In genomic region chr6:29005183-29005885, GRCh38 we compare ENCODE assay signal across 8 cellular contexts. TPM values are rescaled to one million over a fixed set of nuclear protein-coding genes. Genes with fewer than 3 reads are reported as not detected.
A peak's percentile ranks its signal among the peaks of the same experiment; 100 is the strongest.
DNase-seq lines count a peak whose midpoint lies in the region; ATAC-seq and TF ChIP-seq lines count a peak whose summit lies in the region.

Gene ZNF311 (minus strand): TSS chr6:29005315. CDS start chr6:29003954, 1,361 bp downstream.

- no peak within 1 kb of the TSS for H3K9ac ChIP-seq in HUES48 (ENCODE audit: low read depth, low read length)

- H3K27me3 ChIP-seq in HUES48 (ENCODE audit: control insufficient read depth, insufficient read depth, low read length), result peaks cover 15% of the 10 kb centered on the region
- H3K27me3 ChIP-seq in tibial nerve, result no peaks in the 10 kb centered on the region

- 5 to 9% methylated on average over 29 of the region's 29 CpGs for WGBS in tibial nerve, 2 donors

- DNase-seq in Ammon's horn (ENCODE audit: low spot score) (peak; percentile 76), epithelial cell of esophagus (ENCODE audit: low read depth) (peak; percentile 77), mucosa of gallbladder (ENCODE audit: low spot score) (peak; percentile 66), tibial nerve (ENCODE audit: low spot score in 2 of 2) (peak; percentile 34 to 60)

- H3K4me1 ChIP-seq in HUES48 (ENCODE audit: control insufficient read depth, insufficient read depth, low read length) (no peaks in the 10 kb centered on the region), tibial nerve (peaks cover 0 to 4% (median 0%) of the 10 kb centered on the region in 4 donors)

- ATAC-seq in GM18520 (IDR thresholded peaks at IDR 0.05; ENCODE audit: unreplicated experiment) (no peak), HG03159 (IDR thresholded peaks at IDR 0.05; ENCODE audit: unreplicated experiment) (no peak)

- H3K36me3 ChIP-seq in HUES48 (ENCODE audit: control insufficient read depth, insufficient read depth, low read length), result no peaks in the 10 kb centered on the region
- H3K36me3 ChIP-seq in tibial nerve, result peaks cover 0 to under 1% (median 0%) of the 10 kb centered on the region in 3 donors

- H3K4me3 ChIP-seq in HUES48 (ENCODE audit: low read depth, low read length) (peak within 1 kb of the TSS; percentile 68), WI38 (ENCODE audit: low read depth, low read length) (peak within 1 kb of the TSS; percentile 53), epithelial cell of esophagus (ENCODE audit: low read length) (peak within 1 kb of the TSS; percentile 61), tibial nerve (peak within 1 kb of the TSS; percentile 54 to 65 (median 61))

- no peak for TF ChIP-seq POLR2A in tibial nerve (IDR thresholded peaks at IDR 0.05)

- H3K27ac ChIP-seq in HUES48 (ENCODE audit: low read depth, low read length), result no peak within 1 kb of the TSS
- H3K27ac ChIP-seq in tibial nerve, result peak within 1 kb of the TSS in 3 of 4 donors; percentile 11 to 82 (median 79)

- peak in 1 of 2 donors; percentile 71 for TF ChIP-seq EP300 in tibial nerve (IDR thresholded peaks at IDR 0.05)

- TF ChIP-seq CTCF in WI38 (IDR thresholded peaks at IDR 0.05; ENCODE audit: low read depth, low read length) (no peak), epithelial cell of esophagus (IDR thresholded peaks at IDR 0.05; ENCODE audit: insufficient read depth, low read depth, low read length, missing control alignments) (no peak), tibial nerve (IDR thresholded peaks at IDR 0.05) (peak in 1 of 5 experiments; percentile 10)

- H3K9me3 ChIP-seq in HUES48 (ENCODE audit: control insufficient read depth, insufficient read depth, low read length) (no peaks in the 10 kb centered on the region), tibial nerve (no peaks in the 10 kb centered on the region)

RNA-seq across cellular contexts. Expression of gene ZNF311, which starts in this region (rescaled TPM):
- total RNA-seq in mucosa of gallbladder (2.8 TPM), tibial nerve (1 to 10 TPM in 3 of 4 donors, under 1 TPM in 1; 0.84 to 3.7 (median 1.6) TPM)
